ENCODE assay signal across 1 cellular context in the genomic region with DNA sequence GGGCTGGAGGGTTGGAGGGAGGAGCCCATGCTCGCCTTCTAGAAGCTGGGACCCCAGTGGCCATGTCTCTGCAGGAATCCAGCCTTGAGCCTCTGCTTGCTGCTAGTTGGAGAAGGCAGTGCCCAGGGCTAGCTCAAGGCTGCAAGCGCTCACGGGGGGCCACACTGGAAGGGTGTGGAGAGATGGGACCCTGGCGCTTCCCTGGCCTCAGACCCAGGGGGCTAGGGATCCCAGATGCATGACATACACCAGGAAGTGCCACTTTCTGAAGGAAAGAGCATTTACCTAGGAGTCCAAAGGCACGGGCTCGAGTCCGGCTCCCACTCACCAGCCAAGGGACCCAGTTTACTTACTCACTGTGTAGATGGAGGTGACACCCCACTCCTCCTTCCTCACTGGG.
TF ChIP-seq lines count a peak whose summit lies in the region.

No MANE protein-coding gene starts in this region.

TF ChIP-seq in H1, 55 proteins besides CTCF, POLR2A, EP300 and RAD21:
- no peak for TF ChIP-seq JUN (IDR thresholded peaks at IDR 0.05; ENCODE audit: low read depth, low read length)
- no peak for TF ChIP-seq SP1 (IDR thresholded peaks at IDR 0.05; ENCODE audit: low read depth, low read length)
- no peak for TF ChIP-seq TBP (IDR thresholded peaks at IDR 0.05; ENCODE audit: low read depth, low read length)
- no peak for TF ChIP-seq JUND (IDR thresholded peaks at IDR 0.05; ENCODE audit: low read length)
- TF ChIP-seq CEBPB (IDR thresholded peaks at IDR 0.05; ENCODE audit: low read depth, low read length): no peak
